1 cellular context compared by ENCODE assay signal in genomic region chr15:66886241-66886675, GRCh38.
TF ChIP-seq lines count a peak whose summit lies in the region.

No MANE protein-coding gene starts in this region.

TF ChIP-seq in HEK293, 187 proteins besides CTCF, POLR2A, EP300 and RAD21 (continued from another document and continues in another):
- TF ChIP-seq PRDM6 (tag by site-specific recombination; IDR thresholded peaks at IDR 0.05) (peak; percentile 98), ZNF513 (tag by site-specific recombination; IDR thresholded peaks at IDR 0.05) (peak; percentile 35; the same call in 1 of the 2 replicates), SP7 (tag by site-specific recombination; IDR thresholded peaks at IDR 0.05) (peak; percentile 99), ZNF639 (tag by site-specific recombination; IDR thresholded peaks at IDR 0.05) (peak; percentile 98), GLIS2 (tag by site-specific recombination; IDR thresholded peaks at IDR 0.05) (peak; percentile 57; the same call in 1 of the 2 replicates), ZNF488 (tag by site-specific recombination; IDR thresholded peaks at IDR 0.05) (peak; percentile 80; the same call in 1 of the 2 replicates), BCL6B (tag by site-specific recombination; IDR thresholded peaks at IDR 0.05) (no peak), ZNF426 (tag by site-specific recombination; IDR thresholded peaks at IDR 0.05) (no peak), ZNF362 (tag by site-specific recombination; IDR thresholded peaks at IDR 0.05) (peak; percentile 37; the same call in 1 of the 2 replicates), KLF10 (tag by site-specific recombination; IDR thresholded peaks at IDR 0.05) (peak; percentile 83), ZNF626 (tag by site-specific recombination; IDR thresholded peaks at IDR 0.05) (0 out of 2 replicates have a peak, but pooled peaks have one; percentile 27), ZNF214 (tag by site-specific recombination; IDR thresholded peaks at IDR 0.05; ENCODE audit: borderline replicate concordance) (no peak; the same call in 1 of the 2 replicates), GLI4 (tag by site-specific recombination; IDR thresholded peaks at IDR 0.05) (no peak), ZNF776 (tag by site-specific recombination; IDR thresholded peaks at IDR 0.05; ENCODE audit: borderline replicate concordance) (no peak), HOXA7 (CRISPR knock-in tag; IDR thresholded peaks at IDR 0.05; ENCODE audit: borderline replicate concordance) (no peak), ZNF274 (IDR thresholded peaks at IDR 0.05; ENCODE audit: low read length) (no peak), ZNF274 (tag by site-specific recombination; IDR thresholded peaks at IDR 0.05; ENCODE audit: borderline replicate concordance) (no peak), ZNF521 (tag by site-specific recombination; IDR thresholded peaks at IDR 0.05) (no peak), ZNF658 (tag by site-specific recombination; IDR thresholded peaks at IDR 0.05) (no peak), ZNF394 (tag by site-specific recombination; IDR thresholded peaks at IDR 0.05; ENCODE audit: borderline replicate concordance) (peak; percentile 69; the same call in 1 of the 2 replicates), ZNF645 (tag by site-specific recombination; IDR thresholded peaks at IDR 0.05) (no peak), ZNF571 (tag by site-specific recombination; IDR thresholded peaks at IDR 0.05) (no peak), ZNF692 (tag by site-specific recombination; IDR thresholded peaks at IDR 0.05) (peak; percentile 95), TRIM28 (IDR thresholded peaks at IDR 0.05; ENCODE audit: borderline replicate concordance, low read length) (peak; percentile 98), ZNF114 (tag by site-specific recombination; IDR thresholded peaks at IDR 0.05) (no peak), GFI1B (tag by site-specific recombination; IDR thresholded peaks at IDR 0.05) (peak; percentile 92; the same call in 1 of the 2 replicates), INSM2 (tag by site-specific recombination; IDR thresholded peaks at IDR 0.05) (peak; percentile 99), ZNF324 (tag by site-specific recombination; IDR thresholded peaks at IDR 0.05) (peak; percentile 97), ZNF501 (tag by site-specific recombination; IDR thresholded peaks at IDR 0.05) (peak; percentile 98; the same call in 1 of the 2 replicates), ZBTB10 (tag by site-specific recombination; IDR thresholded peaks at IDR 0.05) (no peak), ZBTB20 (tag by site-specific recombination; IDR thresholded peaks at IDR 0.05) (peak; percentile 89), PRDM1 (tag by site-specific recombination; IDR thresholded peaks at IDR 0.05) (no peak), ZNF157 (tag by site-specific recombination; IDR thresholded peaks at IDR 0.05) (no peak), ZNF561 (tag by site-specific recombination; IDR thresholded peaks at IDR 0.05; ENCODE audit: borderline replicate concordance) (peak; percentile 98), ZNF621 (tag by site-specific recombination; IDR thresholded peaks at IDR 0.05) (no peak), ZNF600 (tag by site-specific recombination; IDR thresholded peaks at IDR 0.05) (peak; percentile 78; the same call in 1 of the 2 replicates), ZXDB (tag by site-specific recombination; IDR thresholded peaks at IDR 0.05) (peak; percentile 95), ZIC2 (tag by site-specific recombination; IDR thresholded peaks at IDR 0.05) (peak; percentile 95), ZNF133 (tag by site-specific recombination; IDR thresholded peaks at IDR 0.05) (no peak), ZBTB1 (tag by site-specific recombination; IDR thresholded peaks at IDR 0.05) (0 out of 2 replicates have a peak, but pooled peaks have one; percentile 75), RBAK (tag by site-specific recombination; IDR thresholded peaks at IDR 0.05) (no peak), ZNF132 (tag by site-specific recombination; IDR thresholded peaks at IDR 0.05; ENCODE audit: borderline replicate concordance) (no peak), KLF7 (tag by site-specific recombination; IDR thresholded peaks at IDR 0.05; ENCODE audit: borderline replicate concordance) (peak; percentile 95; the same call in 1 of the 2 replicates), ZNF596 (tag by site-specific recombination; IDR thresholded peaks at IDR 0.05) (0 out of 2 replicates have a peak, but pooled peaks have one; percentile 34), ZNF239 (tag by site-specific recombination; IDR thresholded peaks at IDR 0.05) (no peak), OSR2 (tag by site-specific recombination; IDR thresholded peaks at IDR 0.05) (peak; percentile 97), ZSCAN5A (tag by site-specific recombination; IDR thresholded peaks at IDR 0.05) (no peak)
